Comparison of ENCODE assay signal across 8 cellular contexts in genomic region chr3:54123538-54124196, GRCh38. TPM values are rescaled to one million over a fixed set of nuclear protein-coding genes. Genes with fewer than 3 reads are reported as not detected.
DNase-seq lines count a peak whose midpoint lies in the region; ATAC-seq and TF ChIP-seq lines count a peak whose summit lies in the region.

No MANE protein-coding gene starts in this region.

- no peak for ATAC-seq in CD4-positive, alpha-beta T cell (ENCODE audit: poor library complexity)
- no peak for ATAC-seq in HG02885 (IDR thresholded peaks at IDR 0.05; ENCODE audit: poor library complexity, unreplicated experiment)

- H3K4me1 ChIP-seq in BLaER1, result peaks cover 16% of the 10 kb centered on the region
- H3K4me1 ChIP-seq in esophagus muscularis mucosa, result peaks cover 7 to 38% (median 33%) of the 10 kb centered on the region in 4 donors

- peak overlapping the region; percentile 79 for H3K4me3 Mint-ChIP-seq in nephron progenitor cell
- no peak overlapping the region for H3K4me3 Mint-ChIP-seq in CD4-positive, alpha-beta T cell

- CTCF ChIA-PET in CD4-positive, alpha-beta T cell (lab: Charles Lee), result no interaction called here

- no peak overlapping the region for H3K9ac ChIP-seq in BLaER1

- POLR2A ChIA-PET in CD4-positive, alpha-beta T cell (lab: Charles Lee), result no interaction called here

- H3K27ac Mint-ChIP-seq in nephron progenitor cell, result no peak overlapping the region
- no peak overlapping the region for H3K27ac Mint-ChIP-seq in CD4-positive, alpha-beta T cell

- intact Hi-C loops in esophagus muscularis mucosa (cut with DNase I), result no loop called here
- intact Hi-C loops in CD4-positive, alpha-beta T cell (cut with DNase I, micrococcal nuclease), result no loop called here

- DNase-seq in NCI-H146 treated with DMSO at 0.1 percent for 48 hours (lab: John Stamatoyannopoulos, UW; ENCODE audit: unreplicated experiment) (peak; percentile 29), esophagus muscularis mucosa (ENCODE audit: extremely low spot score) (peak; percentile 91), nephron progenitor cell (no peak), NCI-H2107 treated with DMSO at 0.1 percent for 48 hours (lab: John Stamatoyannopoulos, UW; ENCODE audit: unreplicated experiment) (no peak), midbrain (lab: John Stamatoyannopoulos, UW) (no peak)
- DNase-seq in CD4-positive, alpha-beta T cell, result no peak

- no peaks in the 10 kb centered on the region for H3K36me3 Mint-ChIP-seq in nephron progenitor cell (ENCODE audit: low read depth)
- no peaks in the 10 kb centered on the region for H3K36me3 Mint-ChIP-seq in CD4-positive, alpha-beta T cell (ENCODE audit: low read depth)

- peaks cover 26% of the 10 kb centered on the region for H4K20me1 ChIP-seq in BLaER1

- TF ChIP-seq CTCF in esophagus muscularis mucosa (IDR thresholded peaks at IDR 0.05), result no peak
- TF ChIP-seq CTCF in nephron progenitor cell (IDR thresholded peaks at IDR 0.05), result no peak
- no peak for TF ChIP-seq CTCF in CD4-positive, alpha-beta T cell (IDR thresholded peaks at IDR 0.05)

- no peak for TF ChIP-seq POLR2A in esophagus muscularis mucosa (IDR thresholded peaks at IDR 0.05; ENCODE audit: low read depth)

- H3K9me3 ChIP-seq in BLaER1 (peaks cover 19% of the 10 kb centered on the region), esophagus muscularis mucosa (no peaks in the 10 kb centered on the region)
- no peaks in the 10 kb centered on the region for H3K9me3 ChIP-seq in CD4-positive, alpha-beta T cell (ENCODE audit: control insufficient read depth, low read length)

- peaks cover 68% of the 10 kb centered on the region for H3K27me3 ChIP-seq in BLaER1
- peaks cover 0 to 40% (median 5%) of the 10 kb centered on the region in 4 donors for H3K27me3 ChIP-seq in esophagus muscularis mucosa
- H3K27me3 ChIP-seq in CD4-positive, alpha-beta T cell (ENCODE audit: control insufficient read depth, insufficient read depth, low read length), result peaks cover 60% of the 10 kb centered on the region

- no peaks in the 10 kb centered on the region for H3K36me3 ChIP-seq in BLaER1
- no peaks in the 10 kb centered on the region for H3K36me3 ChIP-seq in esophagus muscularis mucosa

- H3K4me1 Mint-ChIP-seq in nephron progenitor cell, result peaks cover 10% of the 10 kb centered on the region
- peaks cover 12% of the 10 kb centered on the region for H3K4me1 Mint-ChIP-seq in CD4-positive, alpha-beta T cell (ENCODE audit: low read depth)

- H3K4me3 ChIP-seq in BLaER1 (no peak overlapping the region), esophagus muscularis mucosa (peak overlapping the region; percentile 66 to 74 (median 70))

- peaks cover 76% of the 10 kb centered on the region for H3K27me3 Mint-ChIP-seq in nephron progenitor cell (ENCODE audit: low read depth, poor library complexity)
- H3K27me3 Mint-ChIP-seq in CD4-positive, alpha-beta T cell, result peaks cover 53% of the 10 kb centered on the region

- 4% methylated on average over 18 of the region's 18 CpGs for WGBS in esophagus muscularis mucosa

- no peaks in the 10 kb centered on the region for H3K9me3 Mint-ChIP-seq in nephron progenitor cell
- H3K9me3 Mint-ChIP-seq in CD4-positive, alpha-beta T cell, result no peaks in the 10 kb centered on the region

- TF ChIP-seq EP300 in esophagus muscularis mucosa (IDR thresholded peaks at IDR 0.05), result no peak

- H3K27ac ChIP-seq in BLaER1 (no peak overlapping the region), esophagus muscularis mucosa (replicated peaks in 1 of 4) (peak overlapping the region; percentile 56 to 79 (median 65))
- no peak overlapping the region for H3K27ac ChIP-seq in CD4-positive, alpha-beta T cell (ENCODE audit: low read depth, low read length)

- H3K4me2 ChIP-seq in BLaER1, result peak overlapping the region; percentile 73; the same call in 1 of the 2 replicates

RNA-seq across cellular contexts. Expression of gene CACNA2D3, which starts 1.3 kb away (rescaled TPM):
- 1 to 10 TPM; 2.5 to 6.3 (median 3.9) TPM for total RNA-seq in esophagus muscularis mucosa
- under 1 TPM in 1 of 2 experiments, not detected in 1; 0.08 TPM for total RNA-seq in CD4-positive, alpha-beta T cell

Comparison
In these comparisons a context has a peak if more than half of its experiments do, and no peak if none do; other contexts are left out.
1. H3K27ac ChIP-seq: peak in esophagus muscularis mucosa (4 of 4); none in BLaER1 (single experiment) and CD4-positive, alpha-beta T cell (single experiment).
2. DNase-seq: peak in NCI-H146 treated with DMSO at 0.1 percent for 48 hours (single experiment) and esophagus muscularis mucosa (single experiment); none in nephron progenitor cell (single experiment), NCI-H2107 treated with DMSO at 0.1 percent for 48 hours (single experiment), CD4-positive, alpha-beta T cell (0 of 10) and midbrain (single experiment).